Comparison of ENCODE assay signal across 30 cellular contexts in the genomic region with DNA sequence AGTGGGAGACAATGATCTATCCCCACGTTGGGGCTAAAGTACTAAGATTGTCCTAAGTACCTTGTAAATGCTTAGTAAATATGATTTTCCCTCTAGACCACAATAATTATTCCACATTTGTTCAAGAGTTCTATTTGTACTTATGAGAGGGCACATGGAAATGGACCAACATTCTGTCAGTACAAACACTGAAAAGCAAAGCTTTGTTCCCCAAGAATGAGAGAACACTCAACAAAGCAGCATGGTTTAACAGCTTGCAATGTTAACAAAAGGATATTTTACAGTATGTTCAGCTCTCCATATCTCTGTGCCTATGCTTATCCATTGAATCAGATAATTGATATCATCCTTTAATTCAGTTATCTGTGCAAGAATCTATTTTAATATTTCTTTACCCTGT. TPM values are rescaled to one million over a fixed set of nuclear protein-coding genes. Genes with fewer than 3 reads are reported as not detected.
"Had no signal": no experiment of that assay in that cellular context is flagged by ENCODE, and none has a peak within 500 bp of the region (broad histone marks: within the 10 kb centered on the region; RNA-seq: fewer than 3 reads in every experiment).

No MANE protein-coding gene starts in this region.

- H3K4me1 ChIP-seq: SJSA1 had no signal

- H3K36me3 ChIP-seq: brain microvascular endothelial cell, MG63, SJSA1 had no signal

- H3K4me3 ChIP-seq: MG63, SJSA1 had no signal

- H3K9me3 ChIP-seq: MG63, SJSA1, SK-N-SH had no signal

- H3K27ac ChIP-seq: brain microvascular endothelial cell, SJSA1 had no signal

- H3K27me3 ChIP-seq: brain microvascular endothelial cell, SJSA1 had no signal

- DNase-seq: activated CD4-positive, alpha-beta T cell treated with anti-CD3 and anti-CD28 coated beads, Interleukin-2, amount 10 ng/mL, durations not matched to agents 24 days and 14 days; activated CD4-positive, alpha-beta T cell treated with anti-CD3 and anti-CD28 coated beads, Interleukin-2, amount 50 U/mL, for 4 hours; activated CD8-positive, alpha-beta T cell treated with anti-CD3 and anti-CD28 coated beads for 36 hours; activated effector memory CD4-positive, alpha-beta T cell treated with anti-CD3 and anti-CD28 coated beads, Interleukin-2, amount 50 U/mL, for 16 hours; activated naive CD4-positive, alpha-beta T cell; activated naive CD4-positive, alpha-beta T cell treated with anti-CD3 and anti-CD28 coated beads, Interleukin-2, amount 50 U/mL, for 16 hours; activated naive CD8-positive, alpha-beta T cell treated with anti-CD3 and anti-CD28 coated beads for 36 hours; activated T-cell treated with anti-CD3 and anti-CD28 coated beads, Interleukin-2, amount 50 U/mL, for 1 hour; activated T-cell treated with anti-CD3 and anti-CD28 coated beads, Interleukin-2, amount 50 U/mL, for 72 hours; amniotic stem cell; aorta; brain microvascular endothelial cell; Kasumi-1; KG1; MG63; NCI-H1048; NCI-H146; NCI-H187; NCI-H2029 treated with DMSO at 0.1 percent for 48 hours; NCI-H2107; NCI-H226; NCI-H446 treated with DMSO at 0.1 percent for 48 hours; NCI-H524; NCI-H748 treated with DMSO at 0.1 percent for 48 hours; SHP77 treated with DMSO at 0.1 percent for 48 hours; SK-N-SH had no signal

RNA-seq across cellular contexts. Expression of a gene that starts 35.4 kb away (rescaled TPM):
- total RNA-seq: RPMI7951, SJSA1 had no signal
- polyA plus RNA-seq: SK-N-SH had no signal

RNA-seq across cellular contexts. Expression of a gene that starts 40.6 kb away (rescaled TPM):
- total RNA-seq: activated CD4-positive, alpha-beta T cell treated with anti-CD3 and anti-CD28 coated beads, Interleukin-2, amount 10 ng/mL, durations not matched to agents 24 days and 14 days; activated CD8-positive, alpha-beta memory T cell treated with anti-CD3 and anti-CD28 coated beads for 36 hours; activated CD8-positive, alpha-beta T cell treated with anti-CD3 and anti-CD28 coated beads for 36 hours; activated naive CD8-positive, alpha-beta T cell treated with anti-CD3 and anti-CD28 coated beads for 36 hours; activated T-cell treated with anti-CD3 and anti-CD28 coated beads, Interleukin-2, amount 50 U/mL, for 72 hours; activated T-helper 17 cell treated with anti-CD3 and anti-CD28 coated beads, Interleukin-2, amount 50 U/mL, for 72 hours; aorta; RPMI7951; SJSA1 had no signal
- polyA plus RNA-seq: aorta, SK-N-SH had no signal
